Comparison of ENCODE assay signal across 23 cellular contexts in the genomic region with DNA sequence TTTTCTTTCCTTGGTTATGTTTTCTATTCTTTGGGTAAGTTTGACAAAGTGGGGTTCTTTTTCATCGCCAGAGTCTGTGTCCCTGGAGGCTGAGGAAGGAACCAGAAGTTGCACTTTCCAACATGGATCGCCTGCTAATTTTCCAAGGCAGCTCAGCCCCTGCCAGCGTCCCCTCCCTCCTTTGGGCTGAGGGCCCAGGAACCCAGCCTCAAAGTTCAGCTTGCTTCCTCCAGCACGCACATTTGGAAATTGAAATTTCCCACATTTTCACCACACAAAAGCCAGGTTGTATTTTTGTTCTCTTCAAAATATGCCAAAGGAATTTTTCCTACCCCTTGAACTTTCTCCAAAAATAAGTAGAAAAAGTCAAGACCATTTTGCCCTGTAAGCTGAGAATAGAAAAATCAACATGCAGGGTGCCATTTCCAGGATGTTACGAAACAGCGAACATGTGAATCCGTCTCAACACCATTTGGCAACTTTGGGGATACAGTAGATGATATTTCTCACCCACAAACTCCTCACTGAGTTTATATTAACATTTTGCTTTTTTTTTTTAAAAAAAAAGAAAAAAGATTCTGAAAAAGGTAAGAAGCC.
DNase-seq lines count a peak whose midpoint lies in the region; ATAC-seq, FAIRE-seq and TF ChIP-seq lines count a peak whose summit lies in the region.
"Had no signal": no experiment of that assay in that cellular context is flagged by ENCODE, and none has a peak within 500 bp of the region (broad histone marks: within the 10 kb centered on the region; RNA-seq: fewer than 3 reads in every experiment).

No MANE protein-coding gene starts in this region.

- H3K27ac Mint-ChIP-seq in nephron progenitor cell: peak overlapping the region; percentile 89
- H3K27ac Mint-ChIP-seq: activated CD4-positive, alpha-beta T cell treated with anti-CD3 and anti-CD28 coated beads for 36 hours; activated CD8-positive, alpha-beta memory T cell treated with anti-CD3 and anti-CD28 coated beads, Interleukin-2, amount 10 ng/mL, durations not matched to agents 7 days and 5 days; activated naive CD8-positive, alpha-beta T cell treated with anti-CD3 and anti-CD28 coated beads for 36 hours; activated T-helper 17 cell treated with anti-CD3 and anti-CD28 coated beads, Interleukin-2, amount 50 U/mL, for 72 hours; natural killer cell treated with Interleukin-12 subunit alpha and Interleukin-12 subunit beta and Interleukin-15 and Interleukin-18, amount 100 ng/mL, for 72 hours; T-cell had no signal

- no peak for FAIRE-seq in HepG2 (lab: Jason Lieb, UNC)
- FAIRE-seq: A204.1 had no signal

- H3K9me2 ChIP-seq in GM23248 (ENCODE audit: insufficient read depth): no peaks in the 10 kb centered on the region

- H3K4me3 Mint-ChIP-seq in nephron progenitor cell: peak overlapping the region; percentile 67
- H3K4me3 Mint-ChIP-seq: activated CD4-positive, alpha-beta T cell treated with anti-CD3 and anti-CD28 coated beads for 36 hours; activated CD8-positive, alpha-beta memory T cell treated with anti-CD3 and anti-CD28 coated beads, Interleukin-2, amount 10 ng/mL, durations not matched to agents 7 days and 5 days; activated naive CD8-positive, alpha-beta T cell treated with anti-CD3 and anti-CD28 coated beads for 36 hours; activated T-helper 17 cell treated with anti-CD3 and anti-CD28 coated beads, Interleukin-2, amount 50 U/mL, for 72 hours; natural killer cell treated with Interleukin-12 subunit alpha and Interleukin-12 subunit beta and Interleukin-15 and Interleukin-18, amount 100 ng/mL, for 72 hours; T-cell had no signal

- peaks cover 5% of the 10 kb centered on the region for H3K27me3 Mint-ChIP-seq in nephron progenitor cell (ENCODE audit: low read depth, poor library complexity)

- H4K20me1 ChIP-seq in GM23248 (ENCODE audit: insufficient read depth) (no peaks in the 10 kb centered on the region), HepG2 (ENCODE audit: insufficient read depth, low read length) (no peaks in the 10 kb centered on the region)
- H4K20me1 ChIP-seq: BLaER1 had no signal

- H3K27ac ChIP-seq in right atrium auricular region (no peak overlapping the region), upper lobe of right lung (peak overlapping the region; percentile 6), GM23248 (no peak overlapping the region), HepG2 (ENCODE audit: extremely low read length, insufficient read depth, low read length) (no peak overlapping the region)
- H3K27ac ChIP-seq: BLaER1, brain microvascular endothelial cell, spleen had no signal

- H3K9me3 Mint-ChIP-seq in nephron progenitor cell: no peaks in the 10 kb centered on the region
- H3K9me3 Mint-ChIP-seq: activated naive CD8-positive, alpha-beta T cell treated with anti-CD3 and anti-CD28 coated beads for 36 hours; activated T-helper 17 cell treated with anti-CD3 and anti-CD28 coated beads, Interleukin-2, amount 50 U/mL, for 72 hours; natural killer cell treated with Interleukin-12 subunit alpha and Interleukin-12 subunit beta and Interleukin-15 and Interleukin-18, amount 100 ng/mL, for 72 hours; T-cell had no signal

- WGBS in GM23248 (ENCODE audit: low coverage in 1 of 2, low lambda C conversion rate in 2 of 2, missing lambda C conversion rate in 2 of 2), 2 experiments: 13 to 16% methylated on average over 7 of the region's 7 CpGs
- 40% methylated on average over 7 of the region's 7 CpGs for WGBS in HepG2 (ENCODE audit: low lambda C conversion rate)

- H3K9me3 ChIP-seq in right atrium auricular region: peaks cover 0 to 8% of the 10 kb centered on the region in 2 donors
- H3K9me3 ChIP-seq in upper lobe of right lung: peaks cover 8% of the 10 kb centered on the region
- H3K9me3 ChIP-seq in GM23248 (ENCODE audit: low read depth): no peaks in the 10 kb centered on the region
- no peaks in the 10 kb centered on the region for H3K9me3 ChIP-seq in HepG2 (ENCODE audit: low read length)

- TF ChIP-seq EP300 in HepG2 (IDR thresholded peaks at IDR 0.05; ENCODE audit: low read depth in 2 of 2, low read length in 2 of 2) (no peak), HepG2 (CRISPR knock-in tag; IDR thresholded peaks at IDR 0.05; ENCODE audit: borderline replicate concordance) (no peak)

- peak; percentile 45 for DNase-seq in Right ventricle myocardium superior
- no peak for DNase-seq in right atrium auricular region (ENCODE audit: low spot score)
- DNase-seq in fibroblast of mammary gland (ENCODE audit: low read depth): peak; percentile 52
- no peak for DNase-seq in nephron progenitor cell
- DNase-seq in upper lobe of right lung: no peak
- no peak for DNase-seq in GM23248
- DNase-seq in HepG2 (ENCODE audit: low spot score): no peak
- DNase-seq in iPS-NIHi11 (ENCODE audit: low spot score): no peak
- DNase-seq: activated CD4-positive, alpha-beta T cell treated with anti-CD3 and anti-CD28 coated beads for 36 hours; activated CD8-positive, alpha-beta memory T cell treated with anti-CD3 and anti-CD28 coated beads, Interleukin-2, amount 10 ng/mL, durations not matched to agents 7 days and 5 days; activated naive CD8-positive, alpha-beta T cell treated with anti-CD3 and anti-CD28 coated beads for 36 hours; brain microvascular endothelial cell; Calu3; kidney glomerular epithelial cell; NCI-H1694 treated with DMSO at 0.1 percent for 48 hours; SHP77 treated with DMSO at 0.1 percent for 48 hours; spleen; stimulated activated CD4-positive, alpha-beta T cell treated with anti-CD3 and anti-CD28 coated beads, Interleukin-4, amount 100 ng/mL, for 24 hours; T-cell had no signal

- no peak for TF ChIP-seq RAD21 in HepG2 (CRISPR knock-in tag; IDR thresholded peaks at IDR 0.05)

- in situ Hi-C loops in GM23248 (cut with MboI) (no loop called here), HepG2 (cut with HindIII; ENCODE audit: extremely low pct_ligation_motif_present, low pct_unique_long_range_greater_than_20kb) (no loop called here)

- H3K36me3 ChIP-seq in right atrium auricular region (no peaks in the 10 kb centered on the region), upper lobe of right lung (no peaks in the 10 kb centered on the region), GM23248 (ENCODE audit: low read depth) (no peaks in the 10 kb centered on the region), HepG2 (replicated peaks in 1 of 2; ENCODE audit: control insufficient read depth in 1 of 2, insufficient read depth in 2 of 2, low read length in 2 of 2) (no peaks in the 10 kb centered on the region)
- H3K36me3 ChIP-seq: brain microvascular endothelial cell, spleen had no signal

- H3K27me3 ChIP-seq in right atrium auricular region (no peaks in the 10 kb centered on the region), upper lobe of right lung (no peaks in the 10 kb centered on the region), GM23248 (replicated peaks; ENCODE audit: insufficient read depth) (peaks cover 27% of the 10 kb centered on the region), HepG2 (ENCODE audit: control insufficient read depth in 1 of 2, insufficient read depth in 2 of 2, low read length in 2 of 2) (peaks cover 0 to 2% of the 10 kb centered on the region in 2 experiments; a peak in 2 of 5 replicates)
- H3K27me3 ChIP-seq: BLaER1, brain microvascular endothelial cell had no signal

- H3K79me2 ChIP-seq in GM23248 (ENCODE audit: insufficient read depth) (no peaks in the 10 kb centered on the region), HepG2 (ENCODE audit: insufficient read depth, low read length) (no peaks in the 10 kb centered on the region)

- BruUV-seq in HepG2 (replicated peaks; lab: Mats Ljungman, UMichigan): no TSS peak

- no peak overlapping the region for H3K9ac ChIP-seq in GM23248
- H3K9ac ChIP-seq in HepG2 (ENCODE audit: insufficient read depth, low read depth, low read length): no peak overlapping the region
- H3K9ac ChIP-seq: BLaER1 had no signal

- no peak for TF ChIP-seq POLR2A in HepG2 (IDR thresholded peaks at IDR 0.05; ENCODE audit: insufficient read depth in 1 of 2, low read depth in 2 of 2, low read length in 2 of 2)

- no peak overlapping the region for H3K4me2 ChIP-seq in GM23248 (ENCODE audit: unreplicated experiment)
- no peak overlapping the region for H3K4me2 ChIP-seq in HepG2 (ENCODE audit: low read depth, low read length)
- H3K4me2 ChIP-seq: BLaER1 had no signal

- CTCF ChIA-PET in HepG2 (lab: Yijun Ruan, JAX; ENCODE audit: low intra/inter-chr PET ratio, low total read pairs): no interaction called here

- peaks cover under 1% of the 10 kb centered on the region for H3K36me3 Mint-ChIP-seq in nephron progenitor cell (ENCODE audit: low read depth)
- H3K36me3 Mint-ChIP-seq: activated CD8-positive, alpha-beta memory T cell treated with anti-CD3 and anti-CD28 coated beads, Interleukin-2, amount 10 ng/mL, durations not matched to agents 7 days and 5 days; activated naive CD8-positive, alpha-beta T cell treated with anti-CD3 and anti-CD28 coated beads for 36 hours; natural killer cell treated with Interleukin-12 subunit alpha and Interleukin-12 subunit beta and Interleukin-15 and Interleukin-18, amount 100 ng/mL, for 72 hours; T-cell had no signal

- peaks cover 5% of the 10 kb centered on the region; the same call in 1 of the 2 replicates for H3F3A ChIP-seq in GM23248 (ENCODE audit: insufficient read depth)

- H3K4me1 ChIP-seq in right atrium auricular region (peaks cover 0 to 8% of the 10 kb centered on the region in 2 donors), upper lobe of right lung (peaks cover 6% of the 10 kb centered on the region), GM23248 (ENCODE audit: insufficient read depth) (no peaks in the 10 kb centered on the region), HepG2 (ENCODE audit: insufficient read depth, low read length) (no peaks in the 10 kb centered on the region)
- H3K4me1 ChIP-seq: spleen had no signal

- POLR2A ChIA-PET in HepG2 (lab: Yijun Ruan, JAX): no interaction called here

- TF ChIP-seq CTCF in right atrium auricular region (IDR thresholded peaks at IDR 0.05): no peak
- TF ChIP-seq CTCF in fibroblast of mammary gland (conservative IDR thresholded peaks at IDR 0.05; ENCODE audit: control insufficient read depth, insufficient read depth, low read depth, low read length): no peak
- no peak for TF ChIP-seq CTCF in nephron progenitor cell (IDR thresholded peaks at IDR 0.05)
- no peak for TF ChIP-seq CTCF in upper lobe of right lung (IDR thresholded peaks at IDR 0.05)
- TF ChIP-seq CTCF in HepG2 (CRISPR knock-in tag; IDR thresholded peaks at IDR 0.05): no peak

- H3K4me3 ChIP-seq in right atrium auricular region: no peak overlapping the region
- no peak overlapping the region for H3K4me3 ChIP-seq in fibroblast of mammary gland (ENCODE audit: control insufficient read depth, low read depth, low read length)
- no peak overlapping the region for H3K4me3 ChIP-seq in upper lobe of right lung
- H3K4me3 ChIP-seq in GM23248: no peak overlapping the region
- no peak overlapping the region for H3K4me3 ChIP-seq in HepG2 (replicated peaks in 1 of 3; ENCODE audit: insufficient read depth in 1 of 3, low read depth in 2 of 3, low read length in 3 of 3)
- H3K4me3 ChIP-seq: BLaER1, spleen had no signal

- H2AFZ ChIP-seq in GM23248 (no peak overlapping the region), HepG2 (ENCODE audit: low read length) (no peak overlapping the region)

- peaks cover 94% of the 10 kb centered on the region for H3K4me1 Mint-ChIP-seq in nephron progenitor cell
- H3K4me1 Mint-ChIP-seq: activated CD4-positive, alpha-beta T cell treated with anti-CD3 and anti-CD28 coated beads for 36 hours; activated CD8-positive, alpha-beta memory T cell treated with anti-CD3 and anti-CD28 coated beads, Interleukin-2, amount 10 ng/mL, durations not matched to agents 7 days and 5 days; activated naive CD8-positive, alpha-beta T cell treated with anti-CD3 and anti-CD28 coated beads for 36 hours; activated T-helper 17 cell treated with anti-CD3 and anti-CD28 coated beads, Interleukin-2, amount 50 U/mL, for 72 hours; T-cell had no signal

- ATAC-seq in Right ventricle myocardium superior (ENCODE audit: poor library complexity): peak; percentile 49
- ATAC-seq in upper lobe of right lung: no peak
- no peak for ATAC-seq in HepG2
- ATAC-seq: activated CD4-positive, alpha-beta T cell treated with anti-CD3 and anti-CD28 coated beads for 36 hours; activated CD8-positive, alpha-beta memory T cell treated with anti-CD3 and anti-CD28 coated beads, Interleukin-2, amount 10 ng/mL, durations not matched to agents 7 days and 5 days; activated T-helper 17 cell treated with anti-CD3 and anti-CD28 coated beads, Interleukin-2, amount 50 U/mL, for 72 hours; natural killer cell treated with Interleukin-12 subunit alpha and Interleukin-12 subunit beta and Interleukin-15 and Interleukin-18, amount 100 ng/mL, for 72 hours; T-cell had no signal

- intact Hi-C loops in Right ventricle myocardium superior (cut with DNase I): no loop called here
- intact Hi-C loops in upper lobe of right lung (cut with DNase I): no loop called here
- intact Hi-C loops in HepG2 (cut with micrococcal nuclease; ENCODE audit: unreplicated experiment): no loop called here

Comparison
In these comparisons a context has a peak if more than half of its experiments do, and no peak if none do; other contexts are left out.
1. DNase-seq: peak in Right ventricle myocardium superior (single experiment) and fibroblast of mammary gland (single experiment); none in right atrium auricular region (single experiment), nephron progenitor cell (single experiment), upper lobe of right lung (single experiment), GM23248 (single experiment), HepG2 (single experiment) and iPS-NIHi11 (single experiment).